8 cellular contexts compared by ENCODE assay signal in genomic region chr11:73538381-73538872, GRCh38. TPM values are rescaled to one million over a fixed set of nuclear protein-coding genes. Genes with fewer than 3 reads are reported as not detected.
DNase-seq lines count a peak whose midpoint lies in the region; TF ChIP-seq lines count a peak whose summit lies in the region.

No MANE protein-coding gene starts in this region.

- TF ChIP-seq CTCF in breast epithelium (IDR thresholded peaks at IDR 0.05) (no peak), MCF 10A (IDR thresholded peaks at IDR 0.05; ENCODE audit: unreplicated experiment) (no peak), dorsolateral prefrontal cortex (IDR thresholded peaks at IDR 0.05 in 54 of 56, conservative IDR thresholded peaks at IDR 0.05 in 2 of 56; ENCODE audit: low read depth in 1 of 56, partially characterized antibody in 56 of 56) (no peak)

- 3% methylated on average over 1 of the region's 1 CpG for WGBS in thymus

- no peak overlapping the region for H3K4me3 Mint-ChIP-seq in MCF 10A (ENCODE audit: unreplicated experiment)

- H3K9me3 Mint-ChIP-seq in MCF 10A (ENCODE audit: unreplicated experiment): no peaks in the 10 kb centered on the region

- CTCF ChIA-PET in MCF 10A (lab: Yijun Ruan, JAX): no interaction called here

- intact Hi-C loops in breast epithelium (cut with DNase I; ENCODE audit: low total_unique reads): no loop called here
- intact Hi-C loops in MCF 10A (cut with micrococcal nuclease): no loop called here
- intact Hi-C loops in dorsolateral prefrontal cortex (cut with DNase I): no loop called here

- H3K27ac Mint-ChIP-seq in MCF 10A (ENCODE audit: low read depth, unreplicated experiment): no peak overlapping the region

- H3K9me3 ChIP-seq in breast epithelium (no peaks in the 10 kb centered on the region), thymus (ENCODE audit: control insufficient read depth) (no peaks in the 10 kb centered on the region)

- peak overlapping the region; percentile 22 to 64 for H3K27ac ChIP-seq in breast epithelium
- peak overlapping the region in 34 of 59 donors; percentile 0 to 75 (median 40) for H3K27ac ChIP-seq in dorsolateral prefrontal cortex
- H3K27ac ChIP-seq in thymus (ENCODE audit: low read depth): peak overlapping the region; percentile 36

- H3K4me1 ChIP-seq in breast epithelium (no peaks in the 10 kb centered on the region), thymus (ENCODE audit: control insufficient read depth, insufficient read depth, low read length) (peaks cover 14% of the 10 kb centered on the region)

- BruUV-seq in MCF 10A (replicated peaks; lab: Mats Ljungman, UMichigan): no TSS peak

- no peak overlapping the region for H3K4me3 ChIP-seq in breast epithelium
- peak overlapping the region in 3 of 59 donors; percentile 9 to 21 (median 13) for H3K4me3 ChIP-seq in dorsolateral prefrontal cortex
- no peak overlapping the region for H3K4me3 ChIP-seq in thymus (ENCODE audit: low read length)

- no peaks in the 10 kb centered on the region for H3K27me3 ChIP-seq in breast epithelium
- no peaks in the 10 kb centered on the region for H3K27me3 ChIP-seq in dorsolateral prefrontal cortex
- H3K27me3 ChIP-seq in thymus (ENCODE audit: control insufficient read depth, insufficient read depth): no peaks in the 10 kb centered on the region

- TF ChIP-seq POLR2A in breast epithelium (IDR thresholded peaks at IDR 0.05): no peak

- DNase-seq in breast epithelium (ENCODE audit: low spot score in 2 of 2): no peak
- no peak for DNase-seq in MCF 10A (ENCODE audit: unreplicated experiment)
- DNase-seq in MV-4-11 (lab: John Stamatoyannopoulos, UW): peak; percentile 83
- DNase-seq in dorsolateral prefrontal cortex: no peak
- no peak for DNase-seq in A172 (ENCODE audit: low spot score)
- no peak for DNase-seq in stimulated activated CD4-positive, alpha-beta T cell treated with anti-CD3 and anti-CD28 coated beads, Interleukin-4, amount 100 ng/mL, for 24 hours
- DNase-seq in NCI-H2081 treated with DMSO at 0.1 percent for 48 hours (lab: John Stamatoyannopoulos, UW): no peak

- H3K36me3 Mint-ChIP-seq in MCF 10A (ENCODE audit: insufficient read depth, unreplicated experiment): no peaks in the 10 kb centered on the region

- H3K36me3 ChIP-seq in breast epithelium: no peaks in the 10 kb centered on the region
- no peaks in the 10 kb centered on the region for H3K36me3 ChIP-seq in thymus (ENCODE audit: control insufficient read depth, insufficient read depth)

- H3K27me3 Mint-ChIP-seq in MCF 10A (ENCODE audit: insufficient read depth, unreplicated experiment): no peaks in the 10 kb centered on the region

- H3K4me1 Mint-ChIP-seq in MCF 10A (ENCODE audit: insufficient read depth, unreplicated experiment): peaks cover 12% of the 10 kb centered on the region

- POLR2A ChIA-PET in MCF 10A (lab: Yijun Ruan, JAX): interaction anchor here (0.7 to 0.9 kb wide), 2 partner anchors 13 to 80 kb away, joined by 3 read pairs; no protein-coding TSS in a partner anchor

RNA-seq across cellular contexts. Expression of gene FAM168A, which starts 59.5 kb away (rescaled TPM):
- total RNA-seq in breast epithelium: 10 to 100 TPM; 26.5 to 41.9 (median 28.8) TPM
- 13.8 and 14.8 TPM in 2 replicates for total RNA-seq in MCF 10A (2022)
- 100 to 1,000 TPM; 120 to 211 (median 149) TPM for total RNA-seq in dorsolateral prefrontal cortex
- polyA plus RNA-seq in thymus: 6.8 TPM
- 18.1 and 22.3 TPM in 2 replicates for total RNA-seq in A172 (2014; rRNA removed; shearing (Covaris generic))
